Comparison of ENCODE assay signal across 1 cellular context in the genomic region with DNA sequence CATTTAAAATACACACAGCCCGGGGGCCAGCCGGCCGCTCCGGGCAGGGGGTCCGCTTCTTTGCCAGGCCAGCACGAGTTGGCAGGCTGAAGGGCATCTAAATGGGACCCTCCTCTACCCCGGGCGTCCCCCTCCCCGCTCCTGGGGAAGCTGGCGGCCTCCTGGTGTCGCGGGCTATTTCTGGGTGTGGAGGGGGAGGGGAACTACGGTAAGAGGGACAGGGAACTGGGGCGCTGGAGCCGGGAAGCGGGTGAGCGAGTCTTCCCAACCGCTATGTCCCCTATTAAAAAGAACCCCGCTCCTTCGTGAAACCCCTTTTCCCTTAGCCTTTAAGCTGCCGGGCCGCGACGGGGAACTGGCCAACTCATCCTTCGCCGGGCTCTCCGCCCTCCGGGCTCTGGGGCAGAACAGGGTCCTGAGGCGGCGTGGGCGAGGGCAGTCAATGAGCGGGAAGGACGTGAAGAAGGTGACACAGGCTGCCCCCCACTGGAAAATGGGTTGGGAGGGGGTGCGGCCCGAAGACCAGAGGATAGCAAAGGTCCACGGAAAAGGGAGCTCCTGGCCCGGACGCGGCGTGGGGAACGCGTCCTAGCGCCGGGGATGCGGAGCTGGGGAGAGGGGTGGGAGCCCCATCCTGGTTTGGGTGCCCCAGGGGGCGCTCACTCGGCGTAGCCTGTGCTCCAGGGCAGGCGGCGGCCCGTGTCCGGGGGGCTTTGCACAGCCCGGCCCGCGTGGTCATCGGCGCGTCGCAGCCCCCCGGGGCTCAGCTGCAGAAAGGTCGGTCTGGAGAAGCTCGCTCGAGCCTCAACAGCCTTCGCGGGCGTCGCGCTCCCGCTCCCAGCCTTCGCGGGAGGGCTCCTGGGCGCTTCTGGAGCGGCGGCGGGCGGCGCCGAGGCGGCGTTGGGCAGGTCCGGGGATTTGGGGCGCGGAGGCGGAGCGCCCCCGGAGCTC.
TF ChIP-seq lines count a peak whose summit lies in the region.

No MANE protein-coding gene starts in this region.

TF ChIP-seq in HEK293, 187 proteins besides CTCF, POLR2A, EP300 and RAD21 (continued from another document):
- TF ChIP-seq, protein P1, sequence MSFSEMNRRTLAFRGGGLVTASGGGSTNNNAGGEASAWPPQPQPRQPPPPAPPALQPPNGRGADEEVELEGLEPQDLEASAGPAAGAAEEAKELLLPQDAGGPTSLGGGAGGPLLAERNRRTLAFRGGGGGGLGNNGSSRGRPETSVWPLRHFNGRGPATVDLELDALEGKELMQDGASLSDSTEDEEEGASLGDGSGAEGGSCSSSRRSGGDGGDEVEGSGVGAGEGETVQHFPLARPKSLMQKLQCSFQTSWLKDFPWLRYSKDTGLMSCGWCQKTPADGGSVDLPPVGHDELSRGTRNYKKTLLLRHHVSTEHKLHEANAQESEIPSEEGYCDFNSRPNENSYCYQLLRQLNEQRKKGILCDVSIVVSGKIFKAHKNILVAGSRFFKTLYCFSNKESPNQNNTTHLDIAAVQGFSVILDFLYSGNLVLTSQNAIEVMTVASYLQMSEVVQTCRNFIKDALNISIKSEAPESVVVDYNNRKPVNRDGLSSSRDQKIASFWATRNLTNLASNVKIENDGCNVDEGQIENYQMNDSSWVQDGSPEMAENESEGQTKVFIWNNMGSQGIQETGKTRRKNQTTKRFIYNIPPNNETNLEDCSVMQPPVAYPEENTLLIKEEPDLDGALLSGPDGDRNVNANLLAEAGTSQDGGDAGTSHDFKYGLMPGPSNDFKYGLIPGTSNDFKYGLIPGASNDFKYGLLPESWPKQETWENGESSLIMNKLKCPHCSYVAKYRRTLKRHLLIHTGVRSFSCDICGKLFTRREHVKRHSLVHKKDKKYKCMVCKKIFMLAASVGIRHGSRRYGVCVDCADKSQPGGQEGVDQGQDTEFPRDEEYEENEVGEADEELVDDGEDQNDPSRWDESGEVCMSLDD (tag by site-specific recombination; IDR thresholded peaks at IDR 0.05) = peak; percentile 72; the same call in 1 of the 2 replicates
- TF ChIP-seq ZNF600 (tag by site-specific recombination; IDR thresholded peaks at IDR 0.05) (peak; percentile 67), ZNF501 (tag by site-specific recombination; IDR thresholded peaks at IDR 0.05) (0 out of 2 replicates have a peak, but pooled peaks have one; percentile 31), GLIS2 (tag by site-specific recombination; IDR thresholded peaks at IDR 0.05) (peak; percentile 70), ZFHX2 (tag by site-specific recombination; conservative IDR thresholded peaks at IDR 0.05) (peak; percentile 72; the same call in 1 of the 2 replicates), ZBTB8A (tag by site-specific recombination; IDR thresholded peaks at IDR 0.05) (peak; percentile 73), ZNF777 (tag by site-specific recombination; IDR thresholded peaks at IDR 0.05; ENCODE audit: borderline replicate concordance) (peak; percentile 45; the same call in 1 of the 2 replicates), SCRT1 (tag by site-specific recombination; IDR thresholded peaks at IDR 0.05; ENCODE audit: borderline replicate concordance) (no peak), OSR2 (tag by site-specific recombination; IDR thresholded peaks at IDR 0.05) (no peak), KLF7 (tag by site-specific recombination; IDR thresholded peaks at IDR 0.05; ENCODE audit: borderline replicate concordance) (no peak), ZNF341 (tag by site-specific recombination; IDR thresholded peaks at IDR 0.05; ENCODE audit: low read depth) (peak; percentile 76), ZNF335 (tag by site-specific recombination; conservative IDR thresholded peaks at IDR 0.05) (peak; percentile 65), ZNF223 (tag by site-specific recombination; IDR thresholded peaks at IDR 0.05) (peak; percentile 75), GLIS1 (tag by site-specific recombination; IDR thresholded peaks at IDR 0.05) (peak; percentile 91), ZNF423 (tag by site-specific recombination; IDR thresholded peaks at IDR 0.05) (peak; percentile 49; the same call in 1 of the 2 replicates), ZNF311 (tag by site-specific recombination; IDR thresholded peaks at IDR 0.05; ENCODE audit: borderline replicate concordance) (no peak), ZBTB48 (tag by site-specific recombination; IDR thresholded peaks at IDR 0.05) (0 out of 2 replicates have a peak, but pooled peaks have one; percentile 9), ZIC2 (tag by site-specific recombination; IDR thresholded peaks at IDR 0.05) (peak; percentile 34; the same call in 1 of the 2 replicates), ZBTB7A (tag by site-specific recombination; IDR thresholded peaks at IDR 0.05; ENCODE audit: low read depth) (0 out of 2 replicates have a peak, but pooled peaks have one; percentile 17), ZNF157 (tag by site-specific recombination; IDR thresholded peaks at IDR 0.05) (no peak), ZNF274 (IDR thresholded peaks at IDR 0.05; ENCODE audit: low read length) (no peak), ZNF274 (tag by site-specific recombination; IDR thresholded peaks at IDR 0.05; ENCODE audit: borderline replicate concordance) (no peak)
- TF ChIP-seq, protein P2, sequence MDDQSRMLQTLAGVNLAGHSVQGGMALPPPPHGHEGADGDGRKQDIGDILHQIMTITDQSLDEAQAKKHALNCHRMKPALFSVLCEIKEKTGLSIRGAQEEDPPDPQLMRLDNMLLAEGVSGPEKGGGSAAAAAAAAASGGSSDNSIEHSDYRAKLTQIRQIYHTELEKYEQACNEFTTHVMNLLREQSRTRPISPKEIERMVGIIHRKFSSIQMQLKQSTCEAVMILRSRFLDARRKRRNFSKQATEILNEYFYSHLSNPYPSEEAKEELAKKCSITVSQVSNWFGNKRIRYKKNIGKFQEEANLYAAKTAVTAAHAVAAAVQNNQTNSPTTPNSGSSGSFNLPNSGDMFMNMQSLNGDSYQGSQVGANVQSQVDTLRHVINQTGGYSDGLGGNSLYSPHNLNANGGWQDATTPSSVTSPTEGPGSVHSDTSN (CRISPR knock-in tag; IDR thresholded peaks at IDR 0.05) = peak; percentile 26
- TF ChIP-seq, protein P3, sequence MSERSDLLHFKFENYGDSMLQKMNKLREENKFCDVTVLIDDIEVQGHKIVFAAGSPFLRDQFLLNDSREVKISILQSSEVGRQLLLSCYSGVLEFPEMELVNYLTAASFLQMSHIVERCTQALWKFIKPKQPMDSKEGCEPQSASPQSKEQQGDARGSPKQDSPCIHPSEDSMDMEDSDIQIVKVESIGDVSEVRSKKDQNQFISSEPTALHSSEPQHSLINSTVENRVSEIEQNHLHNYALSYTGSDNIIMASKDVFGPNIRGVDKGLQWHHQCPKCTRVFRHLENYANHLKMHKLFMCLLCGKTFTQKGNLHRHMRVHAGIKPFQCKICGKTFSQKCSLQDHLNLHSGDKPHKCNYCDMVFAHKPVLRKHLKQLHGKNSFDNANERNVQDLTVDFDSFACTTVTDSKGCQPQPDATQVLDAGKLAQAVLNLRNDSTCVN (tag by site-specific recombination; optimal IDR thresholded peaks at IDR 0.05) = peak; percentile 76
- TF ChIP-seq, protein P4, sequence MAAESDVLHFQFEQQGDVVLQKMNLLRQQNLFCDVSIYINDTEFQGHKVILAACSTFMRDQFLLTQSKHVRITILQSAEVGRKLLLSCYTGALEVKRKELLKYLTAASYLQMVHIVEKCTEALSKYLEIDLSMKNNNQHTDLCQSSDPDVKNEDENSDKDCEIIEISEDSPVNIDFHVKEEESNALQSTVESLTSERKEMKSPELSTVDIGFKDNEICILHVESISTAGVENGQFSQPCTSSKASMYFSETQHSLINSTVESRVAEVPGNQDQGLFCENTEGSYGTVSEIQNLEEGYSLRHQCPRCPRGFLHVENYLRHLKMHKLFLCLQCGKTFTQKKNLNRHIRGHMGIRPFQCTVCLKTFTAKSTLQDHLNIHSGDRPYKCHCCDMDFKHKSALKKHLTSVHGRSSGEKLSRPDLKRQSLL (tag by site-specific recombination; IDR thresholded peaks at IDR 0.05) = 0 out of 2 replicates have a peak, but pooled peaks have one; percentile 33
- TF ChIP-seq, protein P5, sequence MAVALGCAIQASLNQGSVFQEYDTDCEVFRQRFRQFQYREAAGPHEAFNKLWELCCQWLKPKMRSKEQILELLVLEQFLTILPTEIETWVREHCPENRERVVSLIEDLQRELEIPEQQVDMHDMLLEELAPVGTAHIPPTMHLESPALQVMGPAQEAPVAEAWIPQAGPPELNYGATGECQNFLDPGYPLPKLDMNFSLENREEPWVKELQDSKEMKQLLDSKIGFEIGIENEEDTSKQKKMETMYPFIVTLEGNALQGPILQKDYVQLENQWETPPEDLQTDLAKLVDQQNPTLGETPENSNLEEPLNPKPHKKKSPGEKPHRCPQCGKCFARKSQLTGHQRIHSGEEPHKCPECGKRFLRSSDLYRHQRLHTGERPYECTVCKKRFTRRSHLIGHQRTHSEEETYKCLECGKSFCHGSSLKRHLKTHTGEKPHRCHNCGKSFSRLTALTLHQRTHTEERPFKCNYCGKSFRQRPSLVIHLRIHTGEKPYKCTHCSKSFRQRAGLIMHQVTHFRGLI (tag by site-specific recombination; IDR thresholded peaks at IDR 0.05) = 0 out of 2 replicates have a peak, but pooled peaks have one; percentile 15
TF ChIP-seq in HEK293: peak in this region for 21.
